In the genomic region with DNA sequence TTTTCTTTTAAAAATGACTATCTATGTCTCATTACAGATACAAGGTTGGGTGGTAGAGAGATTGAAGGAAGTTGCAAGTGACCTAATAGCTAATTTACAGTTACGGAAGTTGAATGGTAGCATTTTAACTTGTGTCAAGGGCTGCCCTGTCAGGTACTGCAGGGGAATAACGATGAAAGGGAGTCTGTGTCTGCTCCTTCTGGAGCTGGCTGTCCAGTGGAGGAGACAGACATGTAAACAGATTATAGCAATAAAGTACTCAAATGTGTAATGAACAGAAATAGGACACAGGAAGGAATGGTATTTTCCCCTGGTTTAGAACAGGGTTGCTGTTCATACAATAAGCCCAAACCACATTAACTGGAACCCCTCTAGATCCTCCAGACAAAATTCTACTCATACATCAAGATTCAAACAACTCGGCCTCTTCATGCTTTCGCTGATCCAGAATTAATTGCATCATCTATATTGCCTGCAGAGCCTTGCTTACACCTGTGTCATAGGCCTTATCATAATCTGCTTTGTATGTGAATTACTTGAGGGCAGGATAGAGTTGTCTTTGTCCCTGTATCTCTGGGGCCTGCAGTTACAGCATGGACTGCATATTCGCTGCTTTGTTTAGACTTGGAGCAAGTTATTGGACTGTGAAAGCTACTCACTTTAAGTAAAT, we compare ENCODE assay signal across 22 cellular contexts.
"Had no signal": no experiment of that assay in that cellular context is flagged by ENCODE, and none has a peak within 500 bp of the region (broad histone marks: within the 10 kb centered on the region; RNA-seq: fewer than 3 reads in every experiment).

No MANE protein-coding gene starts in this region.

- H3K4me1 ChIP-seq: parathyroid adenoma, right lobe of liver had no signal

- DNase-seq: activated CD4-positive, alpha-beta T cell treated with anti-CD3 and anti-CD28 coated beads for 1 hour; activated CD8-positive, alpha-beta memory T cell treated with anti-CD3 and anti-CD28 coated beads, Interleukin-2, amount 50 U/mL, for 48 hours; activated naive CD4-positive, alpha-beta T cell treated with Interleukin-2 at 50 U/mL for 16 hours; activated naive CD8-positive, alpha-beta T cell treated with anti-CD3 and anti-CD28 coated beads for 36 hours; activated T-cell treated with anti-CD3 and anti-CD28 coated beads, Interleukin-2, amount 50 U/mL, for 4 hours; cerebellar nuclear complex; heart left ventricle; left colon; right lobe of liver; stimulated activated CD4-positive, alpha-beta T cell treated with anti-CD3 and anti-CD28 coated beads, Interleukin-1b, Interleukin-23, amount 100 ng/mL, for 48 hours; substantia nigra; thyroid gland had no signal

- H3K4me3 Mint-ChIP-seq: activated naive CD8-positive, alpha-beta T cell treated with anti-CD3 and anti-CD28 coated beads for 36 hours; activated T-cell treated with anti-CD3 and anti-CD28 coated beads, Interleukin-2, amount 50 U/mL, for 4 hours; memory B cell; nephron; stimulated activated naive CD8-positive, alpha-beta T cell treated with anti-CD3 and anti-CD28 coated beads, Interleukin-15, Interleukin-2, amounts not matched to agents 100 ng/mL and 50 ng/mL, for 24 hours had no signal

- H3K4me3 ChIP-seq: coronary artery, heart left ventricle, right lobe of liver, skin epidermis, thyroid gland had no signal

- H3K27me3 ChIP-seq: heart left ventricle, right lobe of liver, thyroid gland had no signal

- H3K36me3 ChIP-seq: heart left ventricle, right lobe of liver, thyroid gland had no signal

- H3K9me3 Mint-ChIP-seq: activated naive CD8-positive, alpha-beta T cell treated with anti-CD3 and anti-CD28 coated beads for 36 hours; activated T-cell treated with anti-CD3 and anti-CD28 coated beads, Interleukin-2, amount 50 U/mL, for 4 hours; memory B cell; nephron; stimulated activated naive CD8-positive, alpha-beta T cell treated with anti-CD3 and anti-CD28 coated beads, Interleukin-15, Interleukin-2, amounts not matched to agents 100 ng/mL and 50 ng/mL, for 24 hours had no signal

- H3K4me1 Mint-ChIP-seq: activated naive CD8-positive, alpha-beta T cell treated with anti-CD3 and anti-CD28 coated beads for 36 hours had no signal

- H3K27ac Mint-ChIP-seq: activated naive CD8-positive, alpha-beta T cell treated with anti-CD3 and anti-CD28 coated beads for 36 hours; memory B cell; stimulated activated naive CD8-positive, alpha-beta T cell treated with anti-CD3 and anti-CD28 coated beads, Interleukin-15, Interleukin-2, amounts not matched to agents 100 ng/mL and 50 ng/mL, for 24 hours had no signal

- ATAC-seq: activated T-cell treated with anti-CD3 and anti-CD28 coated beads, Interleukin-2, amount 50 U/mL, for 4 hours; heart left ventricle; left colon had no signal

- H3K27me3 Mint-ChIP-seq: memory B cell; stimulated activated naive CD8-positive, alpha-beta T cell treated with anti-CD3 and anti-CD28 coated beads, Interleukin-15, Interleukin-2, amounts not matched to agents 100 ng/mL and 50 ng/mL, for 24 hours had no signal

- H3K36me3 Mint-ChIP-seq: activated naive CD8-positive, alpha-beta T cell treated with anti-CD3 and anti-CD28 coated beads for 36 hours; memory B cell had no signal

- H3K9me3 ChIP-seq: heart left ventricle, right lobe of liver, thyroid gland had no signal

- FAIRE-seq: astrocyte, bronchial epithelial cell, islet of Langerhans had no signal

- H3K9ac ChIP-seq: parathyroid adenoma had no signal

- H3K27ac ChIP-seq: coronary artery, epithelial cell of prostate, heart left ventricle, parathyroid adenoma, right lobe of liver, skin epidermis, thyroid gland had no signal
